Comparison of ENCODE assay signal across 1 cellular context in the genomic region with DNA sequence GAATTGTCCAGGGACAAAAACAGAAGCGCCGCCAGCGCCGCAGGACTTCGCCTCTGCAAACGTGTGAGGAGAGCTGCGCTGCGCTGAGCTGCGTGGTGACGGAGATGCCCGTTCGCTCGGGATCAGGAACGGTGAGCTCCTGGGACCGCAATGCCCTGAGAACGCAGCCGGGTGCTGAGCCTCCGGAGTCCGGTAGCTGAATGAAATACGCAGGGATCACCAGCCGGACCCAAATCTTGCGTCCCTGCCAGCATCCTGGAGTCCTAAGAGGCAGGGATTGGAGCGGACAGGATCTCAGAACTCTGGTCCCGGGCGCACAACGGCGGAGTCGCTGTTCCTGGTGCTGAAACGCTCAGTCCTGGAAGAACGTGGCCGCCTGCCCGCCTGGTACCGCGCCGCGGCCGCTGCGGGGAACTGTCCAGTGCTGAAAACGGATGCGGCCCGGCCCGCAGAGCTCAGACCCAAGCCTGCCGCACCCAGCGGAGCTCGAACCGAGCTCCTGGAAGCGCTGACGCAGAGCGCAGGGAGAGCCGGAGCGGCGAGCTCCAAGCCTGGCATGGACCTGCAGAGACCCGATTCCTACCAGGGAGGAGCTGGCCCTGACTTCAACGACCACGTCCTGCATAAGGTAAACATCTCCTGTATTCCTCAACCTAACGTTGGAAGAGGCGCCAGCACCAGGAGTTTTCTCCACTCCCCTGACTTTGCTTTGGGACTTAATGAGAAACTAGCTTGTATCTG.
TF ChIP-seq lines count a peak whose summit lies in the region.

No MANE protein-coding gene starts in this region.

TF ChIP-seq in HepG2, 621 proteins besides CTCF, POLR2A, EP300 and RAD21 (continued from another document and continues in another):
- TF ChIP-seq, protein P1, sequence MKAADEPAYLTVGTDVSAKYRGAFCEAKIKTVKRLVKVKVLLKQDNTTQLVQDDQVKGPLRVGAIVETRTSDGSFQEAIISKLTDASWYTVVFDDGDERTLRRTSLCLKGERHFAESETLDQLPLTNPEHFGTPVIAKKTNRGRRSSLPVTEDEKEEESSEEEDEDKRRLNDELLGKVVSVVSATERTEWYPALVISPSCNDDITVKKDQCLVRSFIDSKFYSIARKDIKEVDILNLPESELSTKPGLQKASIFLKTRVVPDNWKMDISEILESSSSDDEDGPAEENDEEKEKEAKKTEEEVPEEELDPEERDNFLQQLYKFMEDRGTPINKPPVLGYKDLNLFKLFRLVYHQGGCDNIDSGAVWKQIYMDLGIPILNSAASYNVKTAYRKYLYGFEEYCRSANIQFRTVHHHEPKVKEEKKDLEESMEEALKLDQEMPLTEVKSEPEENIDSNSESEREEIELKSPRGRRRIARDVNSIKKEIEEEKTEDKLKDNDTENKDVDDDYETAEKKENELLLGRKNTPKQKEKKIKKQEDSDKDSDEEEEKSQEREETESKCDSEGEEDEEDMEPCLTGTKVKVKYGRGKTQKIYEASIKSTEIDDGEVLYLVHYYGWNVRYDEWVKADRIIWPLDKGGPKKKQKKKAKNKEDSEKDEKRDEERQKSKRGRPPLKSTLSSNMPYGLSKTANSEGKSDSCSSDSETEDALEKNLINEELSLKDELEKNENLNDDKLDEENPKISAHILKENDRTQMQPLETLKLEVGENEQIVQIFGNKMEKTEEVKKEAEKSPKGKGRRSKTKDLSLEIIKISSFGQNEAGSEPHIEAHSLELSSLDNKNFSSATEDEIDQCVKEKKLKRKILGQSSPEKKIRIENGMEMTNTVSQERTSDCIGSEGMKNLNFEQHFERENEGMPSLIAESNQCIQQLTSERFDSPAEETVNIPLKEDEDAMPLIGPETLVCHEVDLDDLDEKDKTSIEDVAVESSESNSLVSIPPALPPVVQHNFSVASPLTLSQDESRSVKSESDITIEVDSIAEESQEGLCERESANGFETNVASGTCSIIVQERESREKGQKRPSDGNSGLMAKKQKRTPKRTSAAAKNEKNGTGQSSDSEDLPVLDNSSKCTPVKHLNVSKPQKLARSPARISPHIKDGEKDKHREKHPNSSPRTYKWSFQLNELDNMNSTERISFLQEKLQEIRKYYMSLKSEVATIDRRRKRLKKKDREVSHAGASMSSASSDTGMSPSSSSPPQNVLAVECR (CRISPR knock-in tag; IDR thresholded peaks at IDR 0.05; ENCODE audit: borderline replicate concordance), result peak; percentile 100
- TF ChIP-seq SRF (IDR thresholded peaks at IDR 0.05; ENCODE audit: low read depth, low read length), result no peak
- peak; percentile 100 for TF ChIP-seq ZNF709 (CRISPR knock-in tag; IDR thresholded peaks at IDR 0.05)
- TF ChIP-seq ZNF274 (CRISPR knock-in tag; IDR thresholded peaks at IDR 0.05), result peak; percentile 100
- no peak for TF ChIP-seq SMC3 (IDR thresholded peaks at IDR 0.05; ENCODE audit: low read length)
- TF ChIP-seq SP4 (CRISPR knock-in tag; IDR thresholded peaks at IDR 0.05), result peak; percentile 99
- TF ChIP-seq, protein P2, sequence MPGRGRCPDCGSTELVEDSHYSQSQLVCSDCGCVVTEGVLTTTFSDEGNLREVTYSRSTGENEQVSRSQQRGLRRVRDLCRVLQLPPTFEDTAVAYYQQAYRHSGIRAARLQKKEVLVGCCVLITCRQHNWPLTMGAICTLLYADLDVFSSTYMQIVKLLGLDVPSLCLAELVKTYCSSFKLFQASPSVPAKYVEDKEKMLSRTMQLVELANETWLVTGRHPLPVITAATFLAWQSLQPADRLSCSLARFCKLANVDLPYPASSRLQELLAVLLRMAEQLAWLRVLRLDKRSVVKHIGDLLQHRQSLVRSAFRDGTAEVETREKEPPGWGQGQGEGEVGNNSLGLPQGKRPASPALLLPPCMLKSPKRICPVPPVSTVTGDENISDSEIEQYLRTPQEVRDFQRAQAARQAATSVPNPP (CRISPR knock-in tag; IDR thresholded peaks at IDR 0.05), result peak; percentile 99
- peak; percentile 98 for TF ChIP-seq XRCC5 (optimal IDR thresholded peaks at IDR 0.05; ENCODE audit: low read length)
- no peak for TF ChIP-seq SRSF9 (IDR thresholded peaks at IDR 0.05; ENCODE audit: borderline replicate concordance, insufficient read depth, low read depth, low read length, poor library complexity, severe bottlenecking)
- TF ChIP-seq ZNF768 (CRISPR knock-in tag; IDR thresholded peaks at IDR 0.05), result peak; percentile 96
- peak; percentile 100 for TF ChIP-seq ZNF230 (CRISPR knock-in tag; IDR thresholded peaks at IDR 0.05)
- peak; percentile 99 for TF ChIP-seq XBP1 (CRISPR knock-in tag; IDR thresholded peaks at IDR 0.05)
- peak; percentile 98 for TF ChIP-seq ZNF549 (CRISPR knock-in tag; IDR thresholded peaks at IDR 0.05)
- TF ChIP-seq, protein P3, sequence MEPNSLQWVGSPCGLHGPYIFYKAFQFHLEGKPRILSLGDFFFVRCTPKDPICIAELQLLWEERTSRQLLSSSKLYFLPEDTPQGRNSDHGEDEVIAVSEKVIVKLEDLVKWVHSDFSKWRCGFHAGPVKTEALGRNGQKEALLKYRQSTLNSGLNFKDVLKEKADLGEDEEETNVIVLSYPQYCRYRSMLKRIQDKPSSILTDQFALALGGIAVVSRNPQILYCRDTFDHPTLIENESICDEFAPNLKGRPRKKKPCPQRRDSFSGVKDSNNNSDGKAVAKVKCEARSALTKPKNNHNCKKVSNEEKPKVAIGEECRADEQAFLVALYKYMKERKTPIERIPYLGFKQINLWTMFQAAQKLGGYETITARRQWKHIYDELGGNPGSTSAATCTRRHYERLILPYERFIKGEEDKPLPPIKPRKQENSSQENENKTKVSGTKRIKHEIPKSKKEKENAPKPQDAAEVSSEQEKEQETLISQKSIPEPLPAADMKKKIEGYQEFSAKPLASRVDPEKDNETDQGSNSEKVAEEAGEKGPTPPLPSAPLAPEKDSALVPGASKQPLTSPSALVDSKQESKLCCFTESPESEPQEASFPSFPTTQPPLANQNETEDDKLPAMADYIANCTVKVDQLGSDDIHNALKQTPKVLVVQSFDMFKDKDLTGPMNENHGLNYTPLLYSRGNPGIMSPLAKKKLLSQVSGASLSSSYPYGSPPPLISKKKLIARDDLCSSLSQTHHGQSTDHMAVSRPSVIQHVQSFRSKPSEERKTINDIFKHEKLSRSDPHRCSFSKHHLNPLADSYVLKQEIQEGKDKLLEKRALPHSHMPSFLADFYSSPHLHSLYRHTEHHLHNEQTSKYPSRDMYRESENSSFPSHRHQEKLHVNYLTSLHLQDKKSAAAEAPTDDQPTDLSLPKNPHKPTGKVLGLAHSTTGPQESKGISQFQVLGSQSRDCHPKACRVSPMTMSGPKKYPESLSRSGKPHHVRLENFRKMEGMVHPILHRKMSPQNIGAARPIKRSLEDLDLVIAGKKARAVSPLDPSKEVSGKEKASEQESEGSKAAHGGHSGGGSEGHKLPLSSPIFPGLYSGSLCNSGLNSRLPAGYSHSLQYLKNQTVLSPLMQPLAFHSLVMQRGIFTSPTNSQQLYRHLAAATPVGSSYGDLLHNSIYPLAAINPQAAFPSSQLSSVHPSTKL (CRISPR knock-in tag; IDR thresholded peaks at IDR 0.05), result peak; percentile 98
- TF ChIP-seq, protein P4, sequence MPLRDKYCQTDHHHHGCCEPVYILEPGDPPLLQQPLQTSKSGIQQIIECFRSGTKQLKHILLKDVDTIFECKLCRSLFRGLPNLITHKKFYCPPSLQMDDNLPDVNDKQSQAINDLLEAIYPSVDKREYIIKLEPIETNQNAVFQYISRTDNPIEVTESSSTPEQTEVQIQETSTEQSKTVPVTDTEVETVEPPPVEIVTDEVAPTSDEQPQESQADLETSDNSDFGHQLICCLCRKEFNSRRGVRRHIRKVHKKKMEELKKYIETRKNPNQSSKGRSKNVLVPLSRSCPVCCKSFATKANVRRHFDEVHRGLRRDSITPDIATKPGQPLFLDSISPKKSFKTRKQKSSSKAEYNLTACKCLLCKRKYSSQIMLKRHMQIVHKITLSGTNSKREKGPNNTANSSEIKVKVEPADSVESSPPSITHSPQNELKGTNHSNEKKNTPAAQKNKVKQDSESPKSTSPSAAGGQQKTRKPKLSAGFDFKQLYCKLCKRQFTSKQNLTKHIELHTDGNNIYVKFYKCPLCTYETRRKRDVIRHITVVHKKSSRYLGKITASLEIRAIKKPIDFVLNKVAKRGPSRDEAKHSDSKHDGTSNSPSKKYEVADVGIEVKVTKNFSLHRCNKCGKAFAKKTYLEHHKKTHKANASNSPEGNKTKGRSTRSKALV (CRISPR knock-in tag; IDR thresholded peaks at IDR 0.05), result peak; percentile 99
- no peak for TF ChIP-seq PCBP1 (IDR thresholded peaks at IDR 0.05; ENCODE audit: borderline replicate concordance, low read depth, low read length)
- TF ChIP-seq NFYC (CRISPR knock-in tag; IDR thresholded peaks at IDR 0.05), result peak; percentile 72
- TF ChIP-seq SATB2 (CRISPR knock-in tag; IDR thresholded peaks at IDR 0.05), result peak; percentile 100
- peak; percentile 98 for TF ChIP-seq ZNF672 (CRISPR knock-in tag; IDR thresholded peaks at IDR 0.05)
- TF ChIP-seq ZNF891 (CRISPR knock-in tag; IDR thresholded peaks at IDR 0.05), result peak; percentile 100
- peak; percentile 93 for TF ChIP-seq TEAD3 (CRISPR knock-in tag; optimal IDR thresholded peaks at IDR 0.05; ENCODE audit: borderline replicate concordance)
- peak; percentile 100 for TF ChIP-seq KLF15 (CRISPR knock-in tag; IDR thresholded peaks at IDR 0.05; ENCODE audit: borderline replicate concordance)
- TF ChIP-seq NBN (conservative IDR thresholded peaks at IDR 0.05), result no peak
- TF ChIP-seq, protein P5, sequence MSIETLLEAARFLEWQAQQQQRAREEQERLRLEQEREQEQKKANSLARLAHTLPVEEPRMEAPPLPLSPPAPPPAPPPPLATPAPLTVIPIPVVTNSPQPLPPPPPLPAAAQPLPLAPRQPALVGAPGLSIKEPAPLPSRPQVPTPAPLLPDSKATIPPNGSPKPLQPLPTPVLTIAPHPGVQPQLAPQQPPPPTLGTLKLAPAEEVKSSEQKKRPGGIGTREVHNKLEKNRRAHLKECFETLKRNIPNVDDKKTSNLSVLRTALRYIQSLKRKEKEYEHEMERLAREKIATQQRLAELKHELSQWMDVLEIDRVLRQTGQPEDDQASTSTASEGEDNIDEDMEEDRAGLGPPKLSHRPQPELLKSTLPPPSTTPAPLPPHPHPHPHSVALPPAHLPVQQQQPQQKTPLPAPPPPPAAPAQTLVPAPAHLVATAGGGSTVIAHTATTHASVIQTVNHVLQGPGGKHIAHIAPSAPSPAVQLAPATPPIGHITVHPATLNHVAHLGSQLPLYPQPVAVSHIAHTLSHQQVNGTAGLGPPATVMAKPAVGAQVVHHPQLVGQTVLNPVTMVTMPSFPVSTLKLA (IDR thresholded peaks at IDR 0.05), result peak; percentile 79
- TF ChIP-seq NFATC3 (CRISPR knock-in tag; IDR thresholded peaks at IDR 0.05), result peak; percentile 100
- peak; percentile 100 for TF ChIP-seq ZIK1 (CRISPR knock-in tag; IDR thresholded peaks at IDR 0.05; ENCODE audit: borderline replicate concordance, low read depth)
- TF ChIP-seq ZNF530 (CRISPR knock-in tag; IDR thresholded peaks at IDR 0.05; ENCODE audit: low read depth), result peak; percentile 99
- TF ChIP-seq KDM5A (IDR thresholded peaks at IDR 0.05; ENCODE audit: borderline replicate concordance, low read length), result no peak
- peak; percentile 100 for TF ChIP-seq ZNF607 (CRISPR knock-in tag; IDR thresholded peaks at IDR 0.05; ENCODE audit: borderline replicate concordance)
- peak; percentile 100 for TF ChIP-seq ZNF558 (CRISPR knock-in tag; IDR thresholded peaks at IDR 0.05; ENCODE audit: borderline replicate concordance)
- peak; percentile 99 for TF ChIP-seq ZBTB7B (CRISPR knock-in tag; IDR thresholded peaks at IDR 0.05)
- no peak for TF ChIP-seq ZNF382 (CRISPR knock-in tag; IDR thresholded peaks at IDR 0.05; ENCODE audit: borderline replicate concordance)
- TF ChIP-seq GTF2F1 (IDR thresholded peaks at IDR 0.05; ENCODE audit: low read length), result no peak
- peak; percentile 99 for TF ChIP-seq MTF1 (CRISPR knock-in tag; IDR thresholded peaks at IDR 0.05)
- peak; percentile 100 for TF ChIP-seq ZNF782 (CRISPR knock-in tag; IDR thresholded peaks at IDR 0.05; ENCODE audit: borderline replicate concordance)
- TF ChIP-seq, protein P6, sequence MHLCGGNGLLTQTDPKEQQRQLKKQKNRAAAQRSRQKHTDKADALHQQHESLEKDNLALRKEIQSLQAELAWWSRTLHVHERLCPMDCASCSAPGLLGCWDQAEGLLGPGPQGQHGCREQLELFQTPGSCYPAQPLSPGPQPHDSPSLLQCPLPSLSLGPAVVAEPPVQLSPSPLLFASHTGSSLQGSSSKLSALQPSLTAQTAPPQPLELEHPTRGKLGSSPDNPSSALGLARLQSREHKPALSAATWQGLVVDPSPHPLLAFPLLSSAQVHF (CRISPR knock-in tag; IDR thresholded peaks at IDR 0.05), result peak; percentile 100
- TF ChIP-seq, protein P7, sequence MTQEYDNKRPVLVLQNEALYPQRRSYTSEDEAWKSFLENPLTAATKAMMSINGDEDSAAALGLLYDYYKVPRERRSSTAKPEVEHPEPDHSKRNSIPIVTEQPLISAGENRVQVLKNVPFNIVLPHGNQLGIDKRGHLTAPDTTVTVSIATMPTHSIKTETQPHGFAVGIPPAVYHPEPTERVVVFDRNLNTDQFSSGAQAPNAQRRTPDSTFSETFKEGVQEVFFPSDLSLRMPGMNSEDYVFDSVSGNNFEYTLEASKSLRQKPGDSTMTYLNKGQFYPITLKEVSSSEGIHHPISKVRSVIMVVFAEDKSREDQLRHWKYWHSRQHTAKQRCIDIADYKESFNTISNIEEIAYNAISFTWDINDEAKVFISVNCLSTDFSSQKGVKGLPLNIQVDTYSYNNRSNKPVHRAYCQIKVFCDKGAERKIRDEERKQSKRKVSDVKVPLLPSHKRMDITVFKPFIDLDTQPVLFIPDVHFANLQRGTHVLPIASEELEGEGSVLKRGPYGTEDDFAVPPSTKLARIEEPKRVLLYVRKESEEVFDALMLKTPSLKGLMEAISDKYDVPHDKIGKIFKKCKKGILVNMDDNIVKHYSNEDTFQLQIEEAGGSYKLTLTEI (CRISPR knock-in tag; conservative IDR thresholded peaks at IDR 0.05), result peak; percentile 92
- peak; percentile 94; the same call in 1 of the 2 replicates for TF ChIP-seq ZBTB8A (CRISPR knock-in tag; IDR thresholded peaks at IDR 0.05; ENCODE audit: borderline replicate concordance, low read depth)
- no peak for TF ChIP-seq HNRNPK (IDR thresholded peaks at IDR 0.05; ENCODE audit: low read depth, low read length, poor library complexity, severe bottlenecking)
- TF ChIP-seq, protein P8, sequence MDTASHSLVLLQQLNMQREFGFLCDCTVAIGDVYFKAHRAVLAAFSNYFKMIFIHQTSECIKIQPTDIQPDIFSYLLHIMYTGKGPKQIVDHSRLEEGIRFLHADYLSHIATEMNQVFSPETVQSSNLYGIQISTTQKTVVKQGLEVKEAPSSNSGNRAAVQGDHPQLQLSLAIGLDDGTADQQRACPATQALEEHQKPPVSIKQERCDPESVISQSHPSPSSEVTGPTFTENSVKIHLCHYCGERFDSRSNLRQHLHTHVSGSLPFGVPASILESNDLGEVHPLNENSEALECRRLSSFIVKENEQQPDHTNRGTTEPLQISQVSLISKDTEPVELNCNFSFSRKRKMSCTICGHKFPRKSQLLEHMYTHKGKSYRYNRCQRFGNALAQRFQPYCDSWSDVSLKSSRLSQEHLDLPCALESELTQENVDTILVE (CRISPR knock-in tag; IDR thresholded peaks at IDR 0.05), result peak; percentile 100
- peak; percentile 99 for TF ChIP-seq SPEN (CRISPR knock-in tag; IDR thresholded peaks at IDR 0.05; ENCODE audit: low read depth)
- no peak for TF ChIP-seq NONO (IDR thresholded peaks at IDR 0.05)
- TF ChIP-seq NONO (CRISPR knock-in tag; conservative IDR thresholded peaks at IDR 0.05), result peak; percentile 98
- peak; percentile 90 for TF ChIP-seq ZFY (CRISPR knock-in tag; IDR thresholded peaks at IDR 0.05)
- TF ChIP-seq ARHGAP35 (CRISPR knock-in tag; IDR thresholded peaks at IDR 0.05; ENCODE audit: borderline replicate concordance), result peak; percentile 100
- peak; percentile 100 for TF ChIP-seq ZNF749 (CRISPR knock-in tag; IDR thresholded peaks at IDR 0.05; ENCODE audit: borderline replicate concordance)
